In genomic region chr3:52005571-52005986, GRCh38 we compare ENCODE assay signal across 9 cellular contexts. TPM values are rescaled to one million over a fixed set of nuclear protein-coding genes. Genes with fewer than 3 reads are reported as not detected.
DNase-seq lines count a peak whose midpoint lies in the region; ATAC-seq and TF ChIP-seq lines count a peak whose summit lies in the region.
"Had no signal": no experiment of that assay in that cellular context is flagged by ENCODE, and none has a peak within 500 bp of the region (broad histone marks: within the 10 kb centered on the region; RNA-seq: fewer than 3 reads in every experiment).

No MANE protein-coding gene starts in this region.

- H3K36me3 Mint-ChIP-seq in stimulated activated effector memory CD8-positive, alpha-beta T cell treated with anti-CD3 and anti-CD28 coated beads, Interleukin-12 subunit alpha, Interleukin-12 subunit beta, amount 100 ng/mL, for 72 hours, result no peaks in the 10 kb centered on the region

- DNase-seq in A172 (ENCODE audit: low spot score) (peak; percentile 50), brain microvascular endothelial cell (peak; percentile 28), left lung (no peak), NCI-H187 treated with DMSO at 0.1 percent for 48 hours (lab: John Stamatoyannopoulos, UW) (no peak), sigmoid colon (no peak)
- DNase-seq in stimulated activated effector memory CD8-positive, alpha-beta T cell treated with anti-CD3 and anti-CD28 coated beads, Interleukin-12 subunit alpha, Interleukin-12 subunit beta, amount 100 ng/mL, for 72 hours (ENCODE audit: low spot score in 2 of 2), result no peak

- H3K36me3 ChIP-seq in KOPT-K1 (ENCODE audit: insufficient read depth, low read length) (no peaks in the 10 kb centered on the region), brain microvascular endothelial cell (replicated peaks) (no peaks in the 10 kb centered on the region), left lung (no peaks in the 10 kb centered on the region), sigmoid colon (no peaks in the 10 kb centered on the region)

- H3K27me3 ChIP-seq in brain microvascular endothelial cell (replicated peaks), result no peaks in the 10 kb centered on the region
- no peaks in the 10 kb centered on the region for H3K27me3 ChIP-seq in left lung
- no peaks in the 10 kb centered on the region for H3K27me3 ChIP-seq in sigmoid colon

- peaks cover 13 to 31% of the 10 kb centered on the region in 2 donors for H3K4me1 ChIP-seq in left lung
- peaks cover 0 to 19% (median 15%) of the 10 kb centered on the region in 4 donors for H3K4me1 ChIP-seq in sigmoid colon

- H3K27ac ChIP-seq in KOPT-K1 (ENCODE audit: low read depth, low read length, poor library complexity, severe bottlenecking) (peak overlapping the region; percentile 48), brain microvascular endothelial cell (no peak overlapping the region), left lung (peak overlapping the region in 1 of 2 donors; percentile 6), sigmoid colon (peak overlapping the region in 1 of 4 donors; percentile 19)
- H3K27ac ChIP-seq: HL-60 had no signal

- TF ChIP-seq POLR2A in sigmoid colon (IDR thresholded peaks at IDR 0.05), result no peak

- no peak for TF ChIP-seq CTCF in brain microvascular endothelial cell (IDR thresholded peaks at IDR 0.05; ENCODE audit: low read depth, low read length, missing control alignments)
- TF ChIP-seq CTCF in left lung (IDR thresholded peaks at IDR 0.05), result no peak
- no peak for TF ChIP-seq CTCF in sigmoid colon (IDR thresholded peaks at IDR 0.05)

- intact Hi-C loops in left lung (cut with DNase I) (loop anchor here in 1 of 2 donors (10.0 kb wide), 1 partner anchor 139 kb away; no protein-coding TSS in a partner anchor), sigmoid colon (cut with DNase I) (no loop called here)

- TF ChIP-seq EP300 in sigmoid colon (IDR thresholded peaks at IDR 0.05), result no peak

- WGBS in sigmoid colon, 2 donors, result 42 to 71% methylated on average over 15 of the region's 15 CpGs

- H3K4me3 Mint-ChIP-seq in stimulated activated effector memory CD8-positive, alpha-beta T cell treated with anti-CD3 and anti-CD28 coated beads, Interleukin-12 subunit alpha, Interleukin-12 subunit beta, amount 100 ng/mL, for 72 hours, result no peak overlapping the region

- H3K9me3 ChIP-seq in KOPT-K1 (ENCODE audit: insufficient read depth, low read length, poor library complexity, severe bottlenecking) (no peaks in the 10 kb centered on the region), left lung (no peaks in the 10 kb centered on the region), sigmoid colon (no peaks in the 10 kb centered on the region)

- H3K27ac Mint-ChIP-seq in stimulated activated effector memory CD8-positive, alpha-beta T cell treated with anti-CD3 and anti-CD28 coated beads, Interleukin-12 subunit alpha, Interleukin-12 subunit beta, amount 100 ng/mL, for 72 hours, result no peak overlapping the region

- H3K4me3 ChIP-seq in brain microvascular endothelial cell (ENCODE audit: low read depth, low read length) (no peak overlapping the region), left lung (no peak overlapping the region), sigmoid colon (no peak overlapping the region)

- no peaks in the 10 kb centered on the region for H3K9me3 Mint-ChIP-seq in stimulated activated effector memory CD8-positive, alpha-beta T cell treated with anti-CD3 and anti-CD28 coated beads, Interleukin-12 subunit alpha, Interleukin-12 subunit beta, amount 100 ng/mL, for 72 hours

- ATAC-seq in left lung (peak; percentile 47), HG03280 (IDR thresholded peaks at IDR 0.05; ENCODE audit: unreplicated experiment) (no peak)
- ATAC-seq in stimulated activated effector memory CD8-positive, alpha-beta T cell treated with anti-CD3 and anti-CD28 coated beads, Interleukin-12 subunit alpha, Interleukin-12 subunit beta, amount 100 ng/mL, for 72 hours, result no peak

- H3K4me1 Mint-ChIP-seq in stimulated activated effector memory CD8-positive, alpha-beta T cell treated with anti-CD3 and anti-CD28 coated beads, Interleukin-12 subunit alpha, Interleukin-12 subunit beta, amount 100 ng/mL, for 72 hours, result peaks cover 11% of the 10 kb centered on the region

- in situ Hi-C loops in brain microvascular endothelial cell (cut with HindIII; ENCODE audit: low pct_ligation_motif_present, low sequenced_read_pairs), result no loop called here

RNA-seq across cellular contexts. Expression of gene RPL29, which starts 9.9 kb away (rescaled TPM):
- total RNA-seq in A172 (2014; rRNA removed; shearing (Covaris generic)), result 704 and 1,100 TPM in 2 replicates
- total RNA-seq in left lung, result 100 to 1,000 TPM; 854 to 981 TPM
- total RNA-seq in sigmoid colon, result 1,000 to 10,000 TPM; 1,247 to 2,632 (median 2,024) TPM
- 1,000 to 10,000 TPM; 1,880 to 2,993 (median 2,094) TPM for polyA plus RNA-seq in sigmoid colon

RNA-seq across cellular contexts. Expression of gene ACY1, which starts 22.2 kb away (rescaled TPM):
- total RNA-seq in A172 (2014; rRNA removed; shearing (Covaris generic)), result 46.5 and 66.1 TPM in 2 replicates
- total RNA-seq in left lung (10 to 100 TPM; 37.0 to 41.2 TPM), sigmoid colon (10 to 100 TPM in 3 of 4 donors, 1 to 10 TPM in 1; 1.4 to 25.3 (median 16.6) TPM)
- 100 to 1,000 TPM; 122 to 279 (median 146) TPM for polyA plus RNA-seq in sigmoid colon

RNA-seq across cellular contexts. Expression of gene ABHD14A, which starts 30.7 kb away (rescaled TPM):
- total RNA-seq in A172 (2014; rRNA removed; shearing (Covaris generic)), result 4.2 and 10.2 TPM in 2 replicates
- total RNA-seq in left lung (10 to 100 TPM; 14.7 to 20.7 TPM), sigmoid colon (10 to 100 TPM; 16.3 to 35.3 (median 22.1) TPM)
- 10 to 100 TPM in 1 of 3 donors, 1 to 10 TPM in 2; 3.2 to 14.9 (median 7.2) TPM for polyA plus RNA-seq in sigmoid colon

RNA-seq across cellular contexts. Expression of gene ABHD14B, which starts 31.7 kb away (rescaled TPM):
- 21.2 and 21.5 TPM in 2 replicates for total RNA-seq in A172 (2014; rRNA removed; shearing (Covaris generic))
- total RNA-seq in left lung (10 to 100 TPM; 32.4 to 47.0 TPM), sigmoid colon (10 to 100 TPM; 48.5 to 72.4 (median 51.7) TPM)
- 100 to 1,000 TPM in 2 of 3 donors, 10 to 100 TPM in 1; 62.4 to 117 (median 105) TPM for polyA plus RNA-seq in sigmoid colon

RNA-seq across cellular contexts. Expression of gene PCBP4, which starts 38.3 kb away (rescaled TPM):
- total RNA-seq in A172 (2014; rRNA removed; shearing (Covaris generic)), result 99.7 and 107 TPM in 2 replicates
- 10 to 100 TPM; 29.7 to 43.1 TPM for total RNA-seq in left lung
- 100 to 1,000 TPM; 256 to 292 (median 268) TPM for total RNA-seq in sigmoid colon
- polyA plus RNA-seq in sigmoid colon, result 10 to 100 TPM; 15.6 to 19.8 (median 17.3) TPM

Comparison
In these comparisons a context has a peak if more than half of its experiments do, and no peak if none do; other contexts are left out.
1. DNase-seq: peak in A172 (single experiment) and brain microvascular endothelial cell (single experiment); none in left lung (0 of 2), NCI-H187 treated with DMSO at 0.1 percent for 48 hours (single experiment), stimulated activated effector memory CD8-positive, alpha-beta T cell treated with anti-CD3 and anti-CD28 coated beads, Interleukin-12 subunit alpha, Interleukin-12 subunit beta, amount 100 ng/mL, for 72 hours (0 of 2) and sigmoid colon (single experiment).